Comparison of ENCODE assay signal across 1 cellular context in the genomic region with DNA sequence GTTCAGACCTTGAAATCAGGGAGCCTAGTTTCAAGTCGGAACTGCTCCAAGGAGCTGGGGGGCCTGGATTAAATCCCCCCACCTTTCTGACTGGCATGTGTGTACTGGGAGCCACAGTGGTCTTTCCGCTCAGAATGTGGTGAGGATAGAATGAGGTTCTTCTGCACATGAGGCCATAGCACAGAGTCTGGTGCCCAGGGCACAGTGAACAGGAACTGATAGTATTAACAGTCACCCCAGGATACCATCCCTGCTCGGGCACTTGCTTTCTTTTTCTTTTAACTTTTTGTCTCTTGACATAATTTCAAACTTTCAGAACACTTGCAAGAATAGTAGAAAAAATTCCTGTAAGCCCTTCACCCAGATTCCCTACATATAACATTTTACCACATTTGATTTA.
TF ChIP-seq lines count a peak whose summit lies in the region.

No MANE protein-coding gene starts in this region.

TF ChIP-seq in GM12878, 131 proteins besides CTCF, POLR2A, EP300 and RAD21:
- no peak for TF ChIP-seq KLF5 (IDR thresholded peaks at IDR 0.05; ENCODE audit: partially characterized antibody)
